ENCODE assay signal across 15 cellular contexts in genomic region chr13:43730642-43731041, GRCh38. TPM values are rescaled to one million over a fixed set of nuclear protein-coding genes. Genes with fewer than 3 reads are reported as not detected.
DNase-seq lines count a peak whose midpoint lies in the region; ATAC-seq and TF ChIP-seq lines count a peak whose summit lies in the region.
"Had no signal": no experiment of that assay in that cellular context is flagged by ENCODE, and none has a peak within 500 bp of the region (broad histone marks: within the 10 kb centered on the region; RNA-seq: fewer than 3 reads in every experiment).

No MANE protein-coding gene starts in this region.

- no peak overlapping the region for H3K4me3 Mint-ChIP-seq in osteocyte (ENCODE audit: unreplicated experiment)
- H3K4me3 Mint-ChIP-seq: stimulated activated naive CD8-positive, alpha-beta T cell treated with anti-CD3 and anti-CD28 coated beads, Interleukin-15, amount 100 ng/mL, for 72 hours had no signal

- ATAC-seq in SK-N-SH treated with all-trans-retinoic acid at 6 μM for 48 hours = peak; percentile 84
- ATAC-seq: stimulated activated naive CD8-positive, alpha-beta T cell treated with anti-CD3 and anti-CD28 coated beads, Interleukin-15, amount 100 ng/mL, for 72 hours had no signal

- no peak for TF ChIP-seq POLR2A in ovary (IDR thresholded peaks at IDR 0.05)

- TF ChIP-seq CTCF in osteocyte (IDR thresholded peaks at IDR 0.05) = no peak
- TF ChIP-seq CTCF in GM10266 (IDR thresholded peaks at IDR 0.05; ENCODE audit: control insufficient read depth, insufficient read depth, low read depth, missing control alignments) = no peak
- TF ChIP-seq CTCF in ovary (IDR thresholded peaks at IDR 0.05) = no peak

- no peak overlapping the region for H3K27ac ChIP-seq in ovary
- H3K27ac ChIP-seq: colonic mucosa, PC-9 had no signal

- no peak overlapping the region for H3K4me3 ChIP-seq in ovary
- H3K4me3 ChIP-seq: colonic mucosa, PC-9 had no signal

- no peaks in the 10 kb centered on the region for H3K27me3 Mint-ChIP-seq in osteocyte (ENCODE audit: unreplicated experiment)

- H3K27ac Mint-ChIP-seq in osteocyte (ENCODE audit: unreplicated experiment) = peak overlapping the region; percentile 32
- H3K27ac Mint-ChIP-seq: progenitor cell of endocrine pancreas had no signal

- no peaks in the 10 kb centered on the region for H3K9me3 ChIP-seq in ovary
- H3K9me3 ChIP-seq: colonic mucosa had no signal

- no peaks in the 10 kb centered on the region for H3K36me3 ChIP-seq in ovary
- H3K36me3 ChIP-seq: colonic mucosa had no signal

- H3K36me3 Mint-ChIP-seq in osteocyte (ENCODE audit: unreplicated experiment) = no peaks in the 10 kb centered on the region

- H3K9me3 Mint-ChIP-seq in osteocyte (ENCODE audit: unreplicated experiment) = no peaks in the 10 kb centered on the region
- H3K9me3 Mint-ChIP-seq: stimulated activated naive CD8-positive, alpha-beta T cell treated with anti-CD3 and anti-CD28 coated beads, Interleukin-15, amount 100 ng/mL, for 72 hours had no signal

- intact Hi-C loops in ovary (cut with DNase I) = no loop called here

- WGBS in ovary, 3 donors = 52 to 62% (median 56%) methylated on average over 3 of the region's 3 CpGs

- peaks cover 28% of the 10 kb centered on the region for H3K4me1 Mint-ChIP-seq in osteocyte (ENCODE audit: unreplicated experiment)
- H3K4me1 Mint-ChIP-seq: stimulated activated naive CD8-positive, alpha-beta T cell treated with anti-CD3 and anti-CD28 coated beads, Interleukin-15, amount 100 ng/mL, for 72 hours had no signal

- peak; percentile 55 for DNase-seq in ELR (ENCODE audit: low read depth)
- DNase-seq in foreskin melanocyte = peak; percentile 57
- DNase-seq in osteocyte (ENCODE audit: extremely low spot score, unreplicated experiment) = no peak
- no peak for DNase-seq in NCI-H524 (lab: John Stamatoyannopoulos, UW)
- no peak for DNase-seq in activated CD4-positive, CD25-positive, alpha-beta regulatory T cell (lab: John Stamatoyannopoulos, UW)
- no peak for DNase-seq in GM10266 (ENCODE audit: extremely low spot score)
- DNase-seq in ovary = no peak
- DNase-seq: C1 segment of cervical spinal cord; colonic mucosa; MM.1S; PC-9; stimulated activated CD4-positive, alpha-beta T cell treated with anti-CD3 and anti-CD28 coated beads, Interleukin-4, amount 100 ng/mL, for 4 hours; stimulated activated naive CD8-positive, alpha-beta T cell treated with anti-CD3 and anti-CD28 coated beads, Interleukin-15, amount 100 ng/mL, for 72 hours had no signal

- H3K27me3 ChIP-seq in ovary = no peaks in the 10 kb centered on the region
- H3K27me3 ChIP-seq: colonic mucosa had no signal

- no peaks in the 10 kb centered on the region for H3K4me1 ChIP-seq in ovary (ENCODE audit: insufficient read depth)
- H3K4me1 ChIP-seq: colonic mucosa had no signal

- TF ChIP-seq EP300 in ovary (IDR thresholded peaks at IDR 0.05) = no peak

TF ChIP-seq in SK-N-SH treated with all-trans-retinoic acid at 6 μM for 48 hours, 23 proteins besides CTCF, POLR2A, EP300 and RAD21:
- no peak for TF ChIP-seq OSR1 (CRISPR knock-in tag; IDR thresholded peaks at IDR 0.05)
- TF ChIP-seq POU6F1 (CRISPR knock-in tag; IDR thresholded peaks at IDR 0.05; ENCODE audit: borderline replicate concordance, low read depth) = no peak
- TF ChIP-seq ESRRG (CRISPR knock-in tag; IDR thresholded peaks at IDR 0.05) = no peak
- TF ChIP-seq ZFP3 (CRISPR knock-in tag; IDR thresholded peaks at IDR 0.05) = no peak; the same call in 1 of the 2 replicates
- TF ChIP-seq ZNF70 (CRISPR knock-in tag; IDR thresholded peaks at IDR 0.05) = no peak
- TF ChIP-seq CSRNP3 (CRISPR knock-in tag; IDR thresholded peaks at IDR 0.05) = no peak
- no peak for TF ChIP-seq CREB5 (CRISPR knock-in tag; IDR thresholded peaks at IDR 0.05; ENCODE audit: low read depth)
- TF ChIP-seq TCF4 (CRISPR knock-in tag; IDR thresholded peaks at IDR 0.05; ENCODE audit: borderline replicate concordance) = no peak
- no peak for TF ChIP-seq ZC3H10 (CRISPR knock-in tag; IDR thresholded peaks at IDR 0.05)
- TF ChIP-seq RARB (CRISPR knock-in tag; IDR thresholded peaks at IDR 0.05) = no peak
- no peak for TF ChIP-seq ARNTL (CRISPR knock-in tag; IDR thresholded peaks at IDR 0.05; ENCODE audit: borderline replicate concordance, low read depth)
- TF ChIP-seq ZFP30 (CRISPR knock-in tag; IDR thresholded peaks at IDR 0.05) = no peak

RNA-seq across cellular contexts. Expression of gene ENOX1, which starts 56.1 kb away (rescaled TPM):
- total RNA-seq in osteocyte = 5.9 and 6.9 TPM in 2 replicates
- total RNA-seq in ovary = 10 to 100 TPM in 3 of 7 donors, 1 to 10 TPM in 4; 3.6 to 17.5 (median 7.8) TPM
- 1 to 10 TPM; 4.6 to 8.2 TPM for polyA plus RNA-seq in ovary

Comparison
In these comparisons a context has a peak if more than half of its experiments do, and no peak if none do; other contexts are left out.
1. DNase-seq: peak in ELR (single experiment) and foreskin melanocyte (single experiment); none in osteocyte (single experiment), NCI-H524 (0 of 2), activated CD4-positive, CD25-positive, alpha-beta regulatory T cell (0 of 4), GM10266 (single experiment) and ovary (0 of 5).